ENCODE assay signal across 8 cellular contexts in genomic region chr6:41318648-41319565, GRCh38. TPM values are rescaled to one million over a fixed set of nuclear protein-coding genes. Genes with fewer than 3 reads are reported as not detected.
DNase-seq lines count a peak whose midpoint lies in the region; ATAC-seq and TF ChIP-seq lines count a peak whose summit lies in the region.

No MANE protein-coding gene starts in this region.

- no peaks in the 10 kb centered on the region for H3K9me3 ChIP-seq in right cardiac atrium (ENCODE audit: control insufficient read depth, low read length)

- peak; percentile 93 for DNase-seq in NCI-H1436 (lab: John Stamatoyannopoulos, UW)
- DNase-seq in T-cell = peak; percentile 63 to 84 (median 76)
- DNase-seq in amniotic stem cell (lab: John Stamatoyannopoulos, UW) = peak; percentile 47
- peak; percentile 81 to 93 (median 90) for DNase-seq in right cardiac atrium
- DNase-seq in retina = peak; percentile 94
- no peak for DNase-seq in cerebellar nuclear complex (lab: John Stamatoyannopoulos, UW)

- no peaks in the 10 kb centered on the region for H3K36me3 Mint-ChIP-seq in T-cell

- no peak overlapping the region for H3K27ac ChIP-seq in right cardiac atrium (ENCODE audit: low read length)

- peak overlapping the region in 1 of 2 donors; percentile 32 for H3K27ac Mint-ChIP-seq in T-cell

- peak; percentile 70 for ATAC-seq in HG02840 (IDR thresholded peaks at IDR 0.05; ENCODE audit: low FRiP score, unreplicated experiment)
- peak; percentile 96 to 99 (median 97) for ATAC-seq in T-cell (replicated peaks in 1 of 4)
- peak; percentile 95 for ATAC-seq in right cardiac atrium

- 13% methylated on average over 34 of the region's 34 CpGs for WGBS in right cardiac atrium

- H3K9me3 Mint-ChIP-seq in T-cell = no peaks in the 10 kb centered on the region

- CTCF ChIA-PET in T-cell (lab: Charles Lee) = interaction anchor here (0.5 to 2.7 kb wide), 9 partner anchors 8 to 256 kb away, joined by 3 to 13 read pairs (median 5); no protein-coding TSS in a partner anchor

- H3K27me3 ChIP-seq in right cardiac atrium (ENCODE audit: control insufficient read depth, insufficient read depth) = no peaks in the 10 kb centered on the region

- peaks cover 14 to 19% (median 15%) of the 10 kb centered on the region in 3 donors for H3K4me1 Mint-ChIP-seq in T-cell

- peaks cover 2% of the 10 kb centered on the region for H3K4me1 ChIP-seq in right cardiac atrium (ENCODE audit: control insufficient read depth, insufficient read depth, low read length)

- POLR2A ChIA-PET in T-cell (lab: Charles Lee) = no interaction called here

- intact Hi-C loops in right cardiac atrium (cut with DNase I) = no loop called here

- H3K27me3 Mint-ChIP-seq in T-cell = peaks cover 0 to 17% of the 10 kb centered on the region in 2 donors

- peak; percentile 99 for TF ChIP-seq CTCF in GM12875 (IDR thresholded peaks at IDR 0.05; ENCODE audit: borderline replicate concordance, insufficient read depth, low read depth, low read length)

- no peak overlapping the region for H3K4me3 ChIP-seq in GM12875 (ENCODE audit: low read depth, low read length)
- peak overlapping the region; percentile 28 for H3K4me3 ChIP-seq in right cardiac atrium (ENCODE audit: low read length)

- H3K4me3 Mint-ChIP-seq in T-cell = peak overlapping the region; percentile 43 to 58 (median 51)

RNA-seq across cellular contexts. Expression of gene NCR2, which starts 16.5 kb away (rescaled TPM):
- total RNA-seq in T-cell (not detected), right cardiac atrium (not detected)
- polyA plus RNA-seq in right cardiac atrium = not detected

RNA-seq across cellular contexts. Expression of gene TREM1, which starts 32.4 kb away (rescaled TPM):
- total RNA-seq in T-cell = under 1 TPM in 1 of 5 donors, not detected in 4; 0.23 TPM
- total RNA-seq in right cardiac atrium = 1 to 10 TPM in 3 of 4 donors, under 1 TPM in 1; 0.46 to 2.3 (median 1.3) TPM
- polyA plus RNA-seq in right cardiac atrium = 1.1 TPM

Comparison
In these comparisons a context has a peak if more than half of its experiments do, and no peak if none do; other contexts are left out.
1. DNase-seq: peak in NCI-H1436 (single experiment), T-cell (34 of 34), amniotic stem cell (single experiment), right cardiac atrium (3 of 3) and retina (single experiment); none in cerebellar nuclear complex (0 of 2).
2. Peak in every context shown above with its lines, with median percentiles within 50 percentile points of each other: ATAC-seq.